In the genomic region with DNA sequence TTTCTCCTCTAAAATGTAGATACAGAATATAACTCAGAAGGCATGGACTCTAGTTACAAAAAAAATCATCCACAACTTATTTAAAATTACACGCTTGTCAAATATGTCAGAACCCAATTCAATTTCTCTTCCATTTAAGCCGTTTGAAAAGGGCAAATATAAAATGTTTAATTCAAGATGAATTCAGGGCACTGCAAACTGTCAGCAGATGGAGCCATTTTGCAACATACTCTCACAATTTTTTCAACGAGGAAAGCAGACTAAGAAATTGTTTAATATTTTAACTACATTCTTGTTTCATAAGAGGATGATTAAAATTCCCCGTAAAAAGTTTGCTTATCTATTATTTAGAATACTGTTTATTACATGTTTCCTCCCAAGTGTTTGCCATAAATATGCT, we compare ENCODE assay signal across 14 cellular contexts.
DNase-seq lines count a peak whose midpoint lies in the region; ATAC-seq and TF ChIP-seq lines count a peak whose summit lies in the region.
"Had no signal": no experiment of that assay in that cellular context is flagged by ENCODE, and none has a peak within 500 bp of the region (broad histone marks: within the 10 kb centered on the region; RNA-seq: fewer than 3 reads in every experiment).

No MANE protein-coding gene starts in this region.

- POLR2A ChIA-PET in HEK293 (lab: Yijun Ruan, JAX), result no interaction called here
- POLR2A ChIA-PET in naive thymus-derived CD4-positive, alpha-beta T cell (lab: Charles Lee), result no interaction called here

- H3K27ac ChIP-seq in 22Rv1 (0 out of 2 replicates have a peak overlapping the region, but pooled peaks have one; percentile 36), HEK293 (ENCODE audit: extremely low read depth, low read depth, low read length) (no peak overlapping the region)
- no peak overlapping the region for H3K27ac ChIP-seq in naive thymus-derived CD4-positive, alpha-beta T cell (ENCODE audit: low read depth, low read length)
- H3K27ac ChIP-seq: thyroid gland had no signal

- intact Hi-C loops in cardiac septum (cut with DNase I), result no loop called here
- intact Hi-C loops in naive thymus-derived CD4-positive, alpha-beta T cell (cut with micrococcal nuclease), result no loop called here

- H3K27me3 ChIP-seq in H7 (ENCODE audit: control insufficient read depth, insufficient read depth, low read length), result no peaks in the 10 kb centered on the region
- no peaks in the 10 kb centered on the region for H3K27me3 ChIP-seq in naive thymus-derived CD4-positive, alpha-beta T cell (ENCODE audit: control insufficient read depth in 2 of 2, insufficient read depth in 2 of 2, low read length in 2 of 2)
- H3K27me3 ChIP-seq: thyroid gland had no signal

- no peak overlapping the region for H3K27ac Mint-ChIP-seq in naive thymus-derived CD4-positive, alpha-beta T cell
- H3K27ac Mint-ChIP-seq: B cell had no signal

- H3K36me3 Mint-ChIP-seq in naive thymus-derived CD4-positive, alpha-beta T cell, result no peaks in the 10 kb centered on the region

- no peaks in the 10 kb centered on the region for H3K4me1 ChIP-seq in HEK293 (ENCODE audit: control insufficient read depth, insufficient read depth, low read length)
- H3K4me1 ChIP-seq in naive thymus-derived CD4-positive, alpha-beta T cell (ENCODE audit: control insufficient read depth in 2 of 2, insufficient read depth in 2 of 2, low read length in 2 of 2), result no peaks in the 10 kb centered on the region
- H3K4me1 ChIP-seq: thyroid gland had no signal

- ATAC-seq in SK-N-SH treated with all-trans-retinoic acid at 6 μM for 48 hours, result peak; percentile 84
- peak; percentile 58 for ATAC-seq in left lobe of liver
- no peak for ATAC-seq in naive thymus-derived CD4-positive, alpha-beta T cell

- H3K4me3 ChIP-seq in HEK293 (ENCODE audit: low read depth, low read length) (no peak overlapping the region), H7 (ENCODE audit: insufficient read depth, low read depth, low read length) (no peak overlapping the region)
- no peak overlapping the region for H3K4me3 ChIP-seq in naive thymus-derived CD4-positive, alpha-beta T cell (ENCODE audit: low read length)
- H3K4me3 ChIP-seq: thyroid gland had no signal

- no peaks in the 10 kb centered on the region for H3K4me1 Mint-ChIP-seq in naive thymus-derived CD4-positive, alpha-beta T cell
- H3K4me1 Mint-ChIP-seq: B cell had no signal

- no peaks in the 10 kb centered on the region for H3K27me3 Mint-ChIP-seq in naive thymus-derived CD4-positive, alpha-beta T cell
- H3K27me3 Mint-ChIP-seq: B cell had no signal

- DNase-seq in left lobe of liver (ENCODE audit: low spot score), result no peak
- no peak for DNase-seq in cardiac septum (ENCODE audit: low spot score)
- no peak for DNase-seq in H7
- no peak for DNase-seq in GM19240 (ENCODE audit: insufficient read length, low spot score)
- DNase-seq in naive thymus-derived CD4-positive, alpha-beta T cell, result no peak
- DNase-seq: activated CD8-positive, alpha-beta memory T cell treated with anti-CD3 and anti-CD28 coated beads, Interleukin-2, amount 50 U/mL, for 48 hours; GF-D8; glutamatergic neuron; NCI-H187; thyroid gland had no signal

- no peaks in the 10 kb centered on the region for H3K9me3 ChIP-seq in HEK293 (ENCODE audit: control insufficient read depth, insufficient read depth, low read depth, low read length)
- no peaks in the 10 kb centered on the region for H3K9me3 ChIP-seq in naive thymus-derived CD4-positive, alpha-beta T cell (ENCODE audit: control insufficient read depth in 2 of 3, low read length in 3 of 3)
- H3K9me3 ChIP-seq: thyroid gland had no signal

- CTCF ChIA-PET in HEK293 (lab: Yijun Ruan, JAX), result no interaction called here
- CTCF ChIA-PET in naive thymus-derived CD4-positive, alpha-beta T cell (lab: Charles Lee), result no interaction called here

- TF ChIP-seq CTCF in 22Rv1 (IDR thresholded peaks at IDR 0.05) (peak; percentile 48), HEK293 (tag by site-specific recombination; IDR thresholded peaks at IDR 0.05) (no peak)

- H3K4me3 Mint-ChIP-seq in naive thymus-derived CD4-positive, alpha-beta T cell, result no peak overlapping the region
- H3K4me3 Mint-ChIP-seq: B cell had no signal

- H3K36me3 ChIP-seq in HEK293 (ENCODE audit: control insufficient read depth in 2 of 2, insufficient read depth in 1 of 2, low read length in 2 of 2) (no peaks in the 10 kb centered on the region; a peak in 1 of 3 replicates), H7 (replicated peaks; ENCODE audit: control insufficient read depth, insufficient read depth, low read length) (no peaks in the 10 kb centered on the region)
- H3K36me3 ChIP-seq in naive thymus-derived CD4-positive, alpha-beta T cell (ENCODE audit: control insufficient read depth in 2 of 3, insufficient read depth in 3 of 3, low read length in 3 of 3), result no peaks in the 10 kb centered on the region
- H3K36me3 ChIP-seq: thyroid gland had no signal

- no peaks in the 10 kb centered on the region for H3K9me3 Mint-ChIP-seq in naive thymus-derived CD4-positive, alpha-beta T cell

TF ChIP-seq in HEK293, 187 proteins besides CTCF, POLR2A, EP300 and RAD21:
- no peak for TF ChIP-seq EGR2 (tag by site-specific recombination; IDR thresholded peaks at IDR 0.05; ENCODE audit: low read depth)
- TF ChIP-seq ZNF654 (tag by site-specific recombination; IDR thresholded peaks at IDR 0.05; ENCODE audit: low read depth), result peak; percentile 34
- no peak for TF ChIP-seq ZNF391 (tag by site-specific recombination; IDR thresholded peaks at IDR 0.05; ENCODE audit: borderline replicate concordance, low read depth)
- TF ChIP-seq ZNF366 (tag by site-specific recombination; conservative IDR thresholded peaks at IDR 0.05), result no peak

TF ChIP-seq in SK-N-SH treated with all-trans-retinoic acid at 6 μM for 48 hours, 23 proteins besides CTCF, POLR2A, EP300 and RAD21 (continues in another document):
- TF ChIP-seq BACH2 (CRISPR knock-in tag; IDR thresholded peaks at IDR 0.05; ENCODE audit: borderline replicate concordance) (no peak), ISL1 (CRISPR knock-in tag; IDR thresholded peaks at IDR 0.05) (no peak), TOX (CRISPR knock-in tag; IDR thresholded peaks at IDR 0.05; ENCODE audit: borderline replicate concordance) (no peak), ESRRG (CRISPR knock-in tag; IDR thresholded peaks at IDR 0.05) (no peak), CSDC2 (CRISPR knock-in tag; IDR thresholded peaks at IDR 0.05) (no peak), OSR1 (CRISPR knock-in tag; IDR thresholded peaks at IDR 0.05) (no peak), ZC3H10 (CRISPR knock-in tag; IDR thresholded peaks at IDR 0.05) (no peak), PPARA (CRISPR knock-in tag; IDR thresholded peaks at IDR 0.05; ENCODE audit: borderline replicate concordance) (no peak), RARB (CRISPR knock-in tag; IDR thresholded peaks at IDR 0.05) (no peak), TSHZ2 (CRISPR knock-in tag; IDR thresholded peaks at IDR 0.05) (no peak), GLIS3 (CRISPR knock-in tag; IDR thresholded peaks at IDR 0.05) (no peak), ZNF8 (CRISPR knock-in tag; IDR thresholded peaks at IDR 0.05) (no peak)
- TF ChIP-seq, protein P1, sequence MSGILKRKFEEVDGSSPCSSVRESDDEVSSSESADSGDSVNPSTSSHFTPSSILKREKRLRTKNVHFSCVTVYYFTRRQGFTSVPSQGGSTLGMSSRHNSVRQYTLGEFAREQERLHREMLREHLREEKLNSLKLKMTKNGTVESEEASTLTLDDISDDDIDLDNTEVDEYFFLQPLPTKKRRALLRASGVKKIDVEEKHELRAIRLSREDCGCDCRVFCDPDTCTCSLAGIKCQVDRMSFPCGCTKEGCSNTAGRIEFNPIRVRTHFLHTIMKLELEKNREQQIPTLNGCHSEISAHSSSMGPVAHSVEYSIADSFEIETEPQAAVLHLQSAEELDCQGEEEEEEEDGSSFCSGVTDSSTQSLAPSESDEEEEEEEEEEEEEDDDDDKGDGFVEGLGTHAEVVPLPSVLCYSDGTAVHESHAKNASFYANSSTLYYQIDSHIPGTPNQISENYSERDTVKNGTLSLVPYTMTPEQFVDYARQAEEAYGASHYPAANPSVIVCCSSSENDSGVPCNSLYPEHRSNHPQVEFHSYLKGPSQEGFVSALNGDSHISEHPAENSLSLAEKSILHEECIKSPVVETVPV (CRISPR knock-in tag; IDR thresholded peaks at IDR 0.05), result no peak
- TF ChIP-seq, protein P2, sequence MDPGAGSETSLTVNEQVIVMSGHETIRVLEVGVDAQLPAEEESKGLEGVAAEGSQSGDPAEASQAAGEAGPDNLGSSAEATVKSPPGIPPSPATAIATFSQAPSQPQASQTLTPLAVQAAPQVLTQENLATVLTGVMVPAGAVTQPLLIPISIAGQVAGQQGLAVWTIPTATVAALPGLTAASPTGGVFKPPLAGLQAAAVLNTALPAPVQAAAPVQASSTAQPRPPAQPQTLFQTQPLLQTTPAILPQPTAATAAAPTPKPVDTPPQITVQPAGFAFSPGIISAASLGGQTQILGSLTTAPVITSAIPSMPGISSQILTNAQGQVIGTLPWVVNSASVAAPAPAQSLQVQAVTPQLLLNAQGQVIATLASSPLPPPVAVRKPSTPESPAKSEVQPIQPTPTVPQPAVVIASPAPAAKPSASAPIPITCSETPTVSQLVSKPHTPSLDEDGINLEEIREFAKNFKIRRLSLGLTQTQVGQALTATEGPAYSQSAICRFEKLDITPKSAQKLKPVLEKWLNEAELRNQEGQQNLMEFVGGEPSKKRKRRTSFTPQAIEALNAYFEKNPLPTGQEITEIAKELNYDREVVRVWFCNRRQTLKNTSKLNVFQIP (CRISPR knock-in tag; IDR thresholded peaks at IDR 0.05; ENCODE audit: borderline replicate concordance, low read depth), result no peak
